23 cellular contexts compared by ENCODE assay signal in the genomic region with DNA sequence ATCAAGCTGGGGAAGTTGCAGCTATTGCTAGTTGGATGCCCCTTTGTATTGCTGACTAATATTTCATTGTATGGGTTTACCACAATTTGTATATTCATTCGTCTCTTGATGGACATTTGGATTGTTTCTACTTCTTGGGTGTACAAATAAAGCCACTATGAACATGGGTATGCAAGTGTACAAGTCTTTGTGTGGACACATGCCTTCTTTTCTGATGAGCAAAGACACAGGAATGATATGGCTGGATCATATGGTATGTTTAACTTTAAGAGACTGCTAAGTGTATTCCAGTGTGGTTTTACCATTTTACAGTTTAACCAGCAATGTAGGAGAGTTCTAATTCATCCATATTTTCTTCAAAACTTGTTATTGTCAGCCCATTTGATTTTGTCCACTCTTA.
"Had no signal": no experiment of that assay in that cellular context is flagged by ENCODE, and none has a peak within 500 bp of the region (broad histone marks: within the 10 kb centered on the region; RNA-seq: fewer than 3 reads in every experiment).

No MANE protein-coding gene starts in this region.

- H3K4me1 ChIP-seq: body of pancreas had no signal

- H3K9me3 ChIP-seq: body of pancreas, sigmoid colon, thoracic aorta, vagina had no signal

- ATAC-seq: activated T-cell treated with anti-CD3 and anti-CD28 coated beads, Interleukin-2, amount 50 U/mL, for 4 hours; body of pancreas; effector memory CD8-positive, alpha-beta T cell; heart right ventricle; left lobe of liver; naive thymus-derived CD4-positive, alpha-beta T cell had no signal

- H3K4me3 ChIP-seq: body of pancreas, dorsolateral prefrontal cortex, esophagus muscularis mucosa, heart right ventricle, lung, sigmoid colon, thoracic aorta, vagina had no signal

- DNase-seq: activated B cell treated with CpG ODN at 0.5 μM for 24 hours; activated CD4-positive, alpha-beta T cell treated with anti-CD3 and anti-CD28 coated beads for 4 hours; activated CD4-positive, alpha-beta T cell treated with anti-CD3 and anti-CD28 coated beads, Interleukin-2, amount 50 U/mL, for 48 hours; activated CD8-positive, alpha-beta memory T cell treated with anti-CD3 and anti-CD28 coated beads, Interleukin-2, amount 50 U/mL, for 48 hours; activated naive CD4-positive, alpha-beta T cell; activated T-cell treated with anti-CD3 and anti-CD28 coated beads, Interleukin-2, amount 50 U/mL, for 4 hours; body of pancreas; central memory CD4-positive, alpha-beta T cell; dorsolateral prefrontal cortex; effector memory CD8-positive, alpha-beta T cell; heart right ventricle; kidney; naive thymus-derived CD4-positive, alpha-beta T cell; retina; sigmoid colon; stimulated activated CD4-positive, alpha-beta T cell treated with anti-CD3 and anti-CD28 coated beads, Interleukin-4, amount 100 ng/mL, for 24 hours; stimulated activated naive CD4-positive, alpha-beta T cell treated with Interleukin-2 at 50 U/mL for 16 hours; T1000 had no signal

- H3K27me3 ChIP-seq: body of pancreas, dorsolateral prefrontal cortex, esophagus muscularis mucosa, heart right ventricle, sigmoid colon, vagina had no signal

- H3K27ac ChIP-seq: body of pancreas, dorsolateral prefrontal cortex, esophagus muscularis mucosa, heart right ventricle, sigmoid colon, thoracic aorta, vagina had no signal

- H3K36me3 ChIP-seq: esophagus muscularis mucosa, heart right ventricle, sigmoid colon, thoracic aorta, vagina had no signal
